ENCODE assay signal across 8 cellular contexts in the genomic region with DNA sequence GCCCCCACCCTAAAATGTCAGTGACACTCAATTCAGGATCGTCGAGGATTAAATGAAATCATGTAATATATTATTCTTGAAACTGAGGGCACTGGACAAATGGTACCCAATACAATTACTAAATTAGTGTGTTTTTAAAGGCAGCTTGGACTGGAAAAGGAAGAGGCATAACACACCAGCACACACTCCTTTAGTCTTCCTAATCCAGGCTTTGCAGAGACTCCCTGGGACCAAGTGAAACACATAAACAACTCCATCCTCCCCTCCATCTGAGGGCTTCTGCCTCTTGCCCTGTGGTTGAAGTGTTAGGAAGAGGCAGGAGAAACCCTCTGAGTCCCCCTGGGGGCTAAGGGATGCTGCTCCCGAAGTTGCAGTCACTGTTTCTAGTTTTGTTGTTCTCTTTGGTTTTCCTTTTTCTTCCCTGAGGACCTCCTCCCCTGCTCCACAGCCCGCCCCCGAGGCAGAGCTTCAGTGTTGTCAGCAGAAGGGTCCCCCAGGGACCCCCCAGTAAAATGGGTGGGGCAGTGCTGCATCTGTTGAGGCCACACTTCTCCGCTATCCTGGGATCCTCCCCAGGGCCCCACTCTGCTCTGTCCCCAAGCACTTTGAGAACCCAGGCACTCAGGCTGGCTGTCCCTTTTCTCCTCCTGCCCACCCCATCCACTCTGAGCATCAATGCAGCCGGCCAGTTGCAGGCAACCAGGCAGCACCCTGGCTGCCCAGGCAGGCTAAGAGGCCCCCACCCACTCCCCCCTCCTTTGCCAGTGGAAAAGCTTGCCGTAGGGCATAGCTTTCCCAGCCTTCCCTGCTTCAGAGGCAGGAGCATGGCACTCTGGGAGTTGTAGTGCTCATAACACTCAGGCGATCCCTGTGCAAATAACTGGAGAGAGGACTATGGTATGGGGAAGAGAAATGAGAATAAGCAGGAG. TPM values are rescaled to one million over a fixed set of nuclear protein-coding genes. Genes with fewer than 3 reads are reported as not detected.
DNase-seq lines count a peak whose midpoint lies in the region; ATAC-seq and TF ChIP-seq lines count a peak whose summit lies in the region.

No MANE protein-coding gene starts in this region.

- no peaks in the 10 kb centered on the region for H3F3A ChIP-seq in neural cell (ENCODE audit: insufficient read depth, low read length, poor library complexity, severe bottlenecking)

- H3K9ac ChIP-seq in neural cell (ENCODE audit: low read length) = no peak overlapping the region

- peaks cover 11% of the 10 kb centered on the region for H3K79me2 ChIP-seq in neural cell (replicated peaks; ENCODE audit: insufficient read depth, low read length)

- no peak for TF ChIP-seq EP300 in neural cell (conservative IDR thresholded peaks at IDR 0.05; ENCODE audit: poor library complexity, severe bottlenecking)

- H3K4me2 ChIP-seq in neural cell (ENCODE audit: low read length) = no peak overlapping the region

- no peak overlapping the region for H2AFZ ChIP-seq in neural cell (ENCODE audit: low read depth, low read length)

- no peak for TF ChIP-seq CTCF in neural cell (IDR thresholded peaks at IDR 0.05; ENCODE audit: poor library complexity, severe bottlenecking)

- peak overlapping the region; percentile 30 for H3K4me3 ChIP-seq in neural cell (ENCODE audit: low read length)

- ATAC-seq in GM18909 (IDR thresholded peaks at IDR 0.05; ENCODE audit: poor library complexity, unreplicated experiment) (no peak), GM18502 (IDR thresholded peaks at IDR 0.05; ENCODE audit: poor library complexity, unreplicated experiment) (no peak)

- no peaks in the 10 kb centered on the region for H3K9me2 ChIP-seq in neural cell (ENCODE audit: insufficient read depth, low read length)

- no peak for TF ChIP-seq RAD21 in neural cell (conservative IDR thresholded peaks at IDR 0.05)

- no peaks in the 10 kb centered on the region for H3K36me3 ChIP-seq in neural cell (ENCODE audit: insufficient read depth, low read length)

- H4K20me1 ChIP-seq in neural cell (ENCODE audit: insufficient read depth) = no peaks in the 10 kb centered on the region

- no peak overlapping the region for H3K27ac ChIP-seq in neural cell (ENCODE audit: low read length)

- no peaks in the 10 kb centered on the region for H3K9me3 ChIP-seq in neural cell (ENCODE audit: low read length)

- peak; percentile 32 for DNase-seq in SIG-M5 treated with dmso at 0.1 percent for 504 hours (lab: John Stamatoyannopoulos, UW; ENCODE audit: unreplicated experiment)
- DNase-seq in SIG-M5 (lab: John Stamatoyannopoulos, UW) = no peak
- peak; percentile 30 for DNase-seq in RKO (ENCODE audit: low spot score)
- DNase-seq in fibroblast of gingiva (ENCODE audit: low read depth) = peak; percentile 50
- no peak for DNase-seq in KG1 (lab: John Stamatoyannopoulos, UW)

- H3K27me3 ChIP-seq in neural cell (ENCODE audit: insufficient read depth, low read depth, low read length) = no peaks in the 10 kb centered on the region

TF ChIP-seq in neural cell, 6 proteins besides CTCF, POLR2A, EP300 and RAD21:
- no peak for TF ChIP-seq SMC3 (conservative IDR thresholded peaks at IDR 0.05; ENCODE audit: poor library complexity)
- TF ChIP-seq, protein P1, sequence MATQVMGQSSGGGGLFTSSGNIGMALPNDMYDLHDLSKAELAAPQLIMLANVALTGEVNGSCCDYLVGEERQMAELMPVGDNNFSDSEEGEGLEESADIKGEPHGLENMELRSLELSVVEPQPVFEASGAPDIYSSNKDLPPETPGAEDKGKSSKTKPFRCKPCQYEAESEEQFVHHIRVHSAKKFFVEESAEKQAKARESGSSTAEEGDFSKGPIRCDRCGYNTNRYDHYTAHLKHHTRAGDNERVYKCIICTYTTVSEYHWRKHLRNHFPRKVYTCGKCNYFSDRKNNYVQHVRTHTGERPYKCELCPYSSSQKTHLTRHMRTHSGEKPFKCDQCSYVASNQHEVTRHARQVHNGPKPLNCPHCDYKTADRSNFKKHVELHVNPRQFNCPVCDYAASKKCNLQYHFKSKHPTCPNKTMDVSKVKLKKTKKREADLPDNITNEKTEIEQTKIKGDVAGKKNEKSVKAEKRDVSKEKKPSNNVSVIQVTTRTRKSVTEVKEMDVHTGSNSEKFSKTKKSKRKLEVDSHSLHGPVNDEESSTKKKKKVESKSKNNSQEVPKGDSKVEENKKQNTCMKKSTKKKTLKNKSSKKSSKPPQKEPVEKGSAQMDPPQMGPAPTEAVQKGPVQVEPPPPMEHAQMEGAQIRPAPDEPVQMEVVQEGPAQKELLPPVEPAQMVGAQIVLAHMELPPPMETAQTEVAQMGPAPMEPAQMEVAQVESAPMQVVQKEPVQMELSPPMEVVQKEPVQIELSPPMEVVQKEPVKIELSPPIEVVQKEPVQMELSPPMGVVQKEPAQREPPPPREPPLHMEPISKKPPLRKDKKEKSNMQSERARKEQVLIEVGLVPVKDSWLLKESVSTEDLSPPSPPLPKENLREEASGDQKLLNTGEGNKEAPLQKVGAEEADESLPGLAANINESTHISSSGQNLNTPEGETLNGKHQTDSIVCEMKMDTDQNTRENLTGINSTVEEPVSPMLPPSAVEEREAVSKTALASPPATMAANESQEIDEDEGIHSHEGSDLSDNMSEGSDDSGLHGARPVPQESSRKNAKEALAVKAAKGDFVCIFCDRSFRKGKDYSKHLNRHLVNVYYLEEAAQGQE (IDR thresholded peaks at IDR 0.05; ENCODE audit: borderline replicate concordance) = no peak
- no peak for TF ChIP-seq TAF1 (IDR thresholded peaks at IDR 0.05; ENCODE audit: low read depth)
- no peak for TF ChIP-seq EZH2 (IDR thresholded peaks at IDR 0.05; ENCODE audit: borderline replicate concordance, insufficient read depth, low read length, poor library complexity, severe bottlenecking)
- no peak for TF ChIP-seq POLR2AphosphoS5 (IDR thresholded peaks at IDR 0.05)
- TF ChIP-seq MXI1 (conservative IDR thresholded peaks at IDR 0.05; ENCODE audit: poor library complexity, severe bottlenecking) = no peak

RNA-seq across cellular contexts. Expression of a gene that starts 5.9 kb away (rescaled TPM):
- 49.9 and 67.5 TPM in 2 replicates for polyA plus RNA-seq in neural cell
- polyA minus RNA-seq in neural cell = 49.8 and 57.9 TPM in 2 replicates

RNA-seq across cellular contexts. Expression of a gene that starts 6.0 kb away (rescaled TPM):
- 66.4 and 70.7 TPM in 2 replicates for polyA plus RNA-seq in neural cell
- polyA minus RNA-seq in neural cell = 36.0 and 37.6 TPM in 2 replicates

RNA-seq across cellular contexts. Expression of a gene that starts 25.4 kb away (rescaled TPM):
- polyA plus RNA-seq in neural cell = not detected in 2 replicates
- polyA minus RNA-seq in neural cell = not detected in 2 replicates

Comparison
In these comparisons a context has a peak if more than half of its experiments do, and no peak if none do; other contexts are left out.
1. DNase-seq: peak in SIG-M5 treated with dmso at 0.1 percent for 504 hours (single experiment), RKO (single experiment) and fibroblast of gingiva (single experiment); none in SIG-M5 (single experiment) and KG1 (single experiment).